ENCODE assay signal across 23 cellular contexts in the genomic region with DNA sequence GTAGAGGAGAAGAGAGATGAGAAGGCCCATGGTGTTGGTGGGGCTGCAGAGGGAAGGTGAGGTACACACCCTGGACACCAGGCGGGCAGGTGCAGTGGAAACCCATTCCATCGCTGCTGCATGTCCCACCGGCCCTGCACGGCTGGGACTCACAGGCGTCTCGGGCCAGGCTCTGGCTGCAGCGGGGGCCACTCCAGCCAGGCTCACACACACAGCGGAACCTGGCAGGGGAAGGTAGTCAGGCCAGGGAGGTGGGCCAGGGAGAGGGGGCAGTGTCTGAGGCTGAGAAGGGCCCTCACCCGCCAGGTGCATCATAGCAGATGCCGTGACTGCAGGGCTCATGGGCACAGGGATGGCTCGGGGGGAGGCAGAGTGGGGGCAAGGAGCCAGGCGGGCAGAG. TPM values are rescaled to one million over a fixed set of nuclear protein-coding genes. Genes with fewer than 3 reads are reported as not detected.
"Had no signal": no experiment of that assay in that cellular context is flagged by ENCODE, and none has a peak within 500 bp of the region (broad histone marks: within the 10 kb centered on the region; RNA-seq: fewer than 3 reads in every experiment).

No MANE protein-coding gene starts in this region.

- DNase-seq: Karpas-422, KG1, MG63, NCI-H1092, NCI-H1105 treated with DMSO at 0.1 percent for 48 hours, NCI-H1417 treated with DMSO at 0.1 percent for 48 hours, NCI-H146, NCI-H1694 treated with DMSO at 0.1 percent for 48 hours, NCI-H1930, NCI-H2081, NCI-H2107, NCI-H2171 treated with DMSO at 0.1 percent for 48 hours, NCI-H345, NCI-H446 treated with DMSO at 0.1 percent for 48 hours, NCI-H510A treated with DMSO at 0.1 percent for 48 hours, NCI-H526, NCI-H82, SHP77, SK-N-SH had no signal

- H3K9ac ChIP-seq: SK-N-SH had no signal

- H3K27me3 ChIP-seq: MG63 had no signal

- H3K36me3 ChIP-seq: MG63 had no signal

- ATAC-seq: Panc1 had no signal

- H3K4me2 ChIP-seq: SK-N-SH had no signal

- H3K27ac ChIP-seq: HL-60, RWPE1 had no signal

- H3K9me2 ChIP-seq: SK-N-SH had no signal

- H3K9me3 ChIP-seq: MG63, SK-N-SH had no signal

- H3K4me3 ChIP-seq: MG63 had no signal

RNA-seq across cellular contexts. Expression of a gene that starts 47.1 kb away (rescaled TPM):
- total RNA-seq: SK-MEL-5 had no signal
